23 cellular contexts compared by ENCODE assay signal in genomic region chr3:28122227-28122626, GRCh38.
"Had no signal": no experiment of that assay in that cellular context is flagged by ENCODE, and none has a peak within 500 bp of the region (broad histone marks: within the 10 kb centered on the region; RNA-seq: fewer than 3 reads in every experiment).

No MANE protein-coding gene starts in this region.

- H3K27me3 Mint-ChIP-seq: activated naive CD8-positive, alpha-beta T cell; naive B cell; stimulated activated naive CD8-positive, alpha-beta T cell treated with anti-CD3 and anti-CD28 coated beads, Interleukin-15, amount 100 ng/mL, for 72 hours; type B pancreatic cell had no signal

- H3K27ac ChIP-seq: neural progenitor cell, prostate gland, right lobe of liver, testis, WERI-Rb-1 had no signal

- H3K27me3 ChIP-seq: neural progenitor cell, right lobe of liver, testis had no signal

- DNase-seq: activated CD4-positive, alpha-beta T cell treated with anti-CD3 and anti-CD28 coated beads for 1 hour; activated CD8-positive, alpha-beta memory T cell treated with anti-CD3 and anti-CD28 coated beads for 24 hours; activated gamma-delta T cell treated with Interleukin-2 at 50 U/mL for 16 hours; amygdala; cerebellar nuclear complex; effector CD8-positive, alpha-beta T cell; mesenchymal stem cell; mucosa of descending colon; naive B cell; right lobe of liver; stimulated activated CD4-positive, alpha-beta T cell treated with anti-CD3 and anti-CD28 coated beads, Interleukin-4, amount 100 ng/mL, for 1 hour; stimulated activated naive CD8-positive, alpha-beta T cell treated with anti-CD3 and anti-CD28 coated beads, Interleukin-15, amount 100 ng/mL, for 72 hours; SW 1271; T-helper 2 cell; testis; WERI-Rb-1 had no signal

- H3K9me3 Mint-ChIP-seq: activated T-helper 1 cell treated with anti-CD3 and anti-CD28 coated beads, Interleukin-12 subunit alpha, Interleukin-12 subunit beta, Interleukin-2, Interleukin-4 antibody, amounts not matched to agents 30 ng/mL and 10 ng/mL and 1 ng/mL, durations not matched to agents 14 hours and 24 hours and 36 hours; naive B cell; neural progenitor cell; stimulated activated naive CD8-positive, alpha-beta T cell treated with anti-CD3 and anti-CD28 coated beads, Interleukin-15, amount 100 ng/mL, for 72 hours; type B pancreatic cell had no signal

- H3K9me3 ChIP-seq: mucosa of descending colon, prostate gland, right lobe of liver, testis had no signal

- H3K36me3 Mint-ChIP-seq: activated naive CD8-positive, alpha-beta T cell; naive B cell; neural progenitor cell; type B pancreatic cell had no signal

- H3K4me1 ChIP-seq: prostate gland, right lobe of liver, testis had no signal

- H3K36me3 ChIP-seq: neural progenitor cell, prostate gland, right lobe of liver, WERI-Rb-1 had no signal

- H3K4me1 Mint-ChIP-seq: stimulated activated naive CD8-positive, alpha-beta T cell treated with anti-CD3 and anti-CD28 coated beads, Interleukin-15, amount 100 ng/mL, for 72 hours had no signal

- H3K4me3 ChIP-seq: mucosa of descending colon, neural progenitor cell, prostate gland, right lobe of liver, smooth muscle cell, testis had no signal

- ATAC-seq: esophagus mucosa; mucosa of descending colon; right lobe of liver; stimulated activated naive CD8-positive, alpha-beta T cell treated with anti-CD3 and anti-CD28 coated beads, Interleukin-15, amount 100 ng/mL, for 72 hours had no signal

- H3K4me3 Mint-ChIP-seq: activated naive CD8-positive, alpha-beta T cell; activated T-helper 1 cell treated with anti-CD3 and anti-CD28 coated beads, Interleukin-12 subunit alpha, Interleukin-12 subunit beta, Interleukin-2, Interleukin-4 antibody, amounts not matched to agents 30 ng/mL and 10 ng/mL and 1 ng/mL, durations not matched to agents 14 hours and 24 hours and 36 hours; naive B cell; neural progenitor cell; stimulated activated naive CD8-positive, alpha-beta T cell treated with anti-CD3 and anti-CD28 coated beads, Interleukin-15, amount 100 ng/mL, for 72 hours; type B pancreatic cell had no signal
